In genomic region chr2:86027196-86027912, GRCh38 we compare ENCODE assay signal across 15 cellular contexts.
DNase-seq lines count a peak whose midpoint lies in the region; ATAC-seq, FAIRE-seq and TF ChIP-seq lines count a peak whose summit lies in the region.
"Had no signal": no experiment of that assay in that cellular context is flagged by ENCODE, and none has a peak within 500 bp of the region (broad histone marks: within the 10 kb centered on the region; RNA-seq: fewer than 3 reads in every experiment).

No MANE protein-coding gene starts in this region.

- H3K9me3 ChIP-seq in heart right ventricle (no peaks in the 10 kb centered on the region), left ventricle myocardium inferior (replicated peaks) (no peaks in the 10 kb centered on the region), sigmoid colon (no peaks in the 10 kb centered on the region)
- H3K9me3 ChIP-seq: breast epithelium, prostate gland had no signal

- ATAC-seq in heart right ventricle: no peak
- ATAC-seq in Right ventricle myocardium superior (ENCODE audit: poor library complexity): no peak
- ATAC-seq in GM21423 (IDR thresholded peaks at IDR 0.05; ENCODE audit: unreplicated experiment): no peak
- ATAC-seq: activated CD4-positive, alpha-beta T cell treated with anti-CD3 and anti-CD28 coated beads for 36 hours; naive thymus-derived CD8-positive, alpha-beta T cell had no signal

- 94 to 96% methylated on average over 17 of the region's 17 CpGs for WGBS in heart right ventricle, 2 donors
- 91 to 92% methylated on average over 17 of the region's 17 CpGs for WGBS in sigmoid colon, 2 donors

- no peak overlapping the region for H3K4me3 ChIP-seq in heart right ventricle
- no peak overlapping the region for H3K4me3 ChIP-seq in left ventricle myocardium inferior
- no peak overlapping the region for H3K4me3 ChIP-seq in sigmoid colon
- H3K4me3 ChIP-seq: breast epithelium, prostate gland had no signal

- no peak for TF ChIP-seq EP300 in sigmoid colon (IDR thresholded peaks at IDR 0.05)

- H3K36me3 ChIP-seq in heart right ventricle: peaks cover 0 to 78% (median 49%) of the 10 kb centered on the region in 9 donors
- H3K36me3 ChIP-seq in left ventricle myocardium inferior: peaks cover 55% of the 10 kb centered on the region
- peaks cover 10 to 62% (median 49%) of the 10 kb centered on the region in 4 donors for H3K36me3 ChIP-seq in sigmoid colon
- H3K36me3 ChIP-seq: breast epithelium had no signal

- H3K4me1 ChIP-seq in heart right ventricle (peaks cover 12 to 39% (median 26%) of the 10 kb centered on the region in 9 donors), left ventricle myocardium inferior (peaks cover 37% of the 10 kb centered on the region), sigmoid colon (peaks cover 0 to 5% (median 0%) of the 10 kb centered on the region in 4 donors)
- H3K4me1 ChIP-seq: breast epithelium, prostate gland had no signal

- no peak for FAIRE-seq in H54 (lab: Jason Lieb, UNC)

- peak overlapping the region in 7 of 10 donors; percentile 19 to 79 (median 67) for H3K27ac ChIP-seq in heart right ventricle
- H3K27ac ChIP-seq in left ventricle myocardium inferior (replicated peaks): peak overlapping the region; percentile 86
- peak overlapping the region in 3 of 4 donors; percentile 19 to 49 (median 28) for H3K27ac ChIP-seq in sigmoid colon
- H3K27ac ChIP-seq: prostate gland had no signal

- TF ChIP-seq CTCF in heart right ventricle (IDR thresholded peaks at IDR 0.05) (no peak), left ventricle myocardium inferior (IDR thresholded peaks at IDR 0.05; ENCODE audit: borderline replicate concordance) (no peak), sigmoid colon (IDR thresholded peaks at IDR 0.05) (no peak)

- TF ChIP-seq POLR2A in sigmoid colon (IDR thresholded peaks at IDR 0.05) (no peak), H54 (IDR thresholded peaks at IDR 0.05; ENCODE audit: low read depth, low read length) (no peak)

- intact Hi-C loops in heart right ventricle (cut with DNase I): loop anchor here in 2 of 10 donors (5.0 kb wide), 1 partner anchor 45 kb away; no protein-coding TSS in a partner anchor
- intact Hi-C loops in Right ventricle myocardium superior (cut with DNase I): no loop called here
- intact Hi-C loops in left ventricle myocardium inferior (cut with micrococcal nuclease): no loop called here
- intact Hi-C loops in sigmoid colon (cut with DNase I): no loop called here

- H3K27me3 ChIP-seq in heart right ventricle (no peaks in the 10 kb centered on the region), left ventricle myocardium inferior (ENCODE audit: low read depth) (no peaks in the 10 kb centered on the region), sigmoid colon (no peaks in the 10 kb centered on the region)
- H3K27me3 ChIP-seq: breast epithelium had no signal

- DNase-seq in heart right ventricle: no peak
- DNase-seq in Right ventricle myocardium superior: no peak
- no peak for DNase-seq in left ventricle myocardium inferior
- no peak for DNase-seq in sigmoid colon
- no peak for DNase-seq in H54 (ENCODE audit: insufficient read length, low spot score)
- no peak for DNase-seq in amygdala (lab: John Stamatoyannopoulos, UW)
- no peak for DNase-seq in pons (ENCODE audit: low spot score)
- DNase-seq: activated CD4-positive, alpha-beta T cell treated with anti-CD3 and anti-CD28 coated beads for 36 hours; naive thymus-derived CD8-positive, alpha-beta T cell; NCI-H146; stimulated activated CD4-positive, alpha-beta T cell treated with anti-CD3 and anti-CD28 coated beads, Interleukin-12 subunit alpha, Interleukin-12 subunit beta, amount 100 ng/mL, for 4 hours; trophoblast cell had no signal

Comparison
In these comparisons a context has a peak if more than half of its experiments do, and no peak if none do; other contexts are left out.
1. H3K27ac ChIP-seq: peak in every context shown above with its lines; median percentile 86 in left ventricle myocardium inferior; 67 in heart right ventricle; 28 in sigmoid colon.